In the genomic region with DNA sequence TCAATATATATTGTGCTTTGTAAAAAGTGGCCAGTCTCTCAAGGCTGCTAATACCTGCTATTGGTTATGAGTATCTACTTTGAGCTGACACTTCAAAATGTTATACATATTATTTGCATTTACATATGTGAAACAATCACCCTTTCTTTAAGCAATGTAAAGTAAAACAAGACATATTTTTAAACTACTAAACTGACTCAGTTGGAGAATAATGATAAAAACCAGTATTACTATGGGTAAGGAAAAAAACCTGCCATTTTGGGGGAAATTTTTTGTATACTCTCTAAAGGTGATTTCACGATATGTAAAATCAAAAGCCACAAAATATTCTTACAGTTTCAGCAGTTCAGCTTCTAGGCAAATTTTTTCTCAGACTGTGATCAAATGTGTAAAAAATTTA, we compare ENCODE assay signal across 18 cellular contexts.
"Had no signal": no experiment of that assay in that cellular context is flagged by ENCODE, and none has a peak within 500 bp of the region (broad histone marks: within the 10 kb centered on the region; RNA-seq: fewer than 3 reads in every experiment).

No MANE protein-coding gene starts in this region.

- H3K4me1 ChIP-seq: adrenal gland, foreskin keratinocyte had no signal

- H3K9me3 ChIP-seq: adrenal gland, left lung had no signal

- H3K4me3 ChIP-seq: adrenal gland, coronary artery, left lung had no signal

- H3K27me3 ChIP-seq: adrenal gland, foreskin keratinocyte, left lung had no signal

- DNase-seq: activated CD4-positive, alpha-beta T cell treated with anti-CD3 and anti-CD28 coated beads for 36 hours; activated CD8-positive, alpha-beta memory T cell treated with anti-CD3 and anti-CD28 coated beads, Interleukin-2, amount 50 U/mL, for 48 hours; activated CD8-positive, alpha-beta T cell treated with anti-CD3 and anti-CD28 coated beads, Interleukin-2, amount 10 ng/mL, durations not matched to agents 7 days and 5 days; activated naive CD4-positive, alpha-beta T cell treated with anti-CD3 and anti-CD28 coated beads for 36 hours; adrenal gland; central memory CD4-positive, alpha-beta T cell; effector CD4-positive, alpha-beta T cell; foreskin keratinocyte; islet precursor cell; left lung; natural killer cell; right cardiac atrium; small intestine; T1000; trophoblast cell; WERI-Rb-1 had no signal

- ATAC-seq: activated CD4-positive, alpha-beta T cell treated with anti-CD3 and anti-CD28 coated beads for 36 hours; activated CD8-positive, alpha-beta T cell treated with anti-CD3 and anti-CD28 coated beads, Interleukin-2, amount 10 ng/mL, durations not matched to agents 7 days and 5 days; foreskin keratinocyte; left lung; natural killer cell; right cardiac atrium; stimulated activated memory B cell treated with anti-CD40 and anti-IgM and Interleukin-4, amounts not matched to agents 10 μg/mL and 1 μg/mL and 100 μg/mL, for 72 hours had no signal

- H3K36me3 ChIP-seq: adrenal gland, left lung, WERI-Rb-1 had no signal

- H3K27ac ChIP-seq: adrenal gland, coronary artery, foreskin keratinocyte, left lung, WERI-Rb-1 had no signal
